Comparison of ENCODE assay signal across 10 cellular contexts in genomic region chr12:117033382-117034045, GRCh38.
DNase-seq lines count a peak whose midpoint lies in the region; ATAC-seq and TF ChIP-seq lines count a peak whose summit lies in the region.
"Had no signal": no experiment of that assay in that cellular context is flagged by ENCODE, and none has a peak within 500 bp of the region (broad histone marks: within the 10 kb centered on the region; RNA-seq: fewer than 3 reads in every experiment).

No MANE protein-coding gene starts in this region.

- H3K27ac Mint-ChIP-seq in stimulated activated memory B cell treated with anti-CD40 and anti-IgM and Interleukin-4, amounts not matched to agents 10 μg/mL and 1 μg/mL and 100 μg/mL, for 72 hours = no peak overlapping the region

- H3K4me1 Mint-ChIP-seq in stimulated activated memory B cell treated with anti-CD40 and anti-IgM and Interleukin-4, amounts not matched to agents 10 μg/mL and 1 μg/mL and 100 μg/mL, for 72 hours = peaks cover 29% of the 10 kb centered on the region

- H2AFZ ChIP-seq in PC-3 (ENCODE audit: low read length) = no peak overlapping the region

- intact Hi-C loops in PC-3 (cut with micrococcal nuclease) = no loop called here
- intact Hi-C loops in left ventricle myocardium inferior (cut with micrococcal nuclease) = no loop called here
- intact Hi-C loops in gastrocnemius medialis (cut with DNase I; ENCODE audit: low total_unique reads) = no loop called here

- CTCF ChIA-PET in PC-3 (lab: Charles Lee) = no interaction called here

- no peak overlapping the region for H3K9ac ChIP-seq in PC-3 (ENCODE audit: low read length)

- ATAC-seq in PC-3 = peak; percentile 24
- ATAC-seq in gastrocnemius medialis = peak; percentile 55 to 72
- ATAC-seq in stimulated activated memory B cell treated with anti-CD40 and anti-IgM and Interleukin-4, amounts not matched to agents 10 μg/mL and 1 μg/mL and 100 μg/mL, for 72 hours = no peak
- ATAC-seq in HG02981 (IDR thresholded peaks at IDR 0.05; ENCODE audit: unreplicated experiment) = no peak

- no peak for TF ChIP-seq POLR2A in gastrocnemius medialis (IDR thresholded peaks at IDR 0.05)

- in situ Hi-C loops in gastrocnemius medialis (cut with MboI; ENCODE audit: low sequenced_read_pairs in 4 of 4) = no loop called here

- H3K4me3 ChIP-seq in PC-3 (ENCODE audit: low read length) (no peak overlapping the region), left ventricle myocardium inferior (no peak overlapping the region), gastrocnemius medialis (peak overlapping the region in 2 of 4 donors; percentile 15 to 38)

- no peaks in the 10 kb centered on the region for H3K79me2 ChIP-seq in PC-3 (ENCODE audit: low read length)

- H3K9me3 ChIP-seq in PC-3 (ENCODE audit: low read length) (no peaks in the 10 kb centered on the region), left ventricle myocardium inferior (replicated peaks) (no peaks in the 10 kb centered on the region), gastrocnemius medialis (no peaks in the 10 kb centered on the region)
- H3K9me3 ChIP-seq: esophagus squamous epithelium had no signal

- POLR2A ChIA-PET in PC-3 (lab: Charles Lee; ENCODE audit: unreplicated experiment) = no interaction called here

- DNase-seq in NCI-H2171 treated with DMSO at 0.1 percent for 48 hours (lab: John Stamatoyannopoulos, UW) = peak; percentile 78
- DNase-seq in NCI-H2171 (lab: John Stamatoyannopoulos, UW) = no peak
- no peak for DNase-seq in PC-3
- no peak for DNase-seq in left ventricle myocardium inferior
- DNase-seq in gastrocnemius medialis = peak in 1 of 2 donors; percentile 28
- DNase-seq in SKM-1 (lab: John Stamatoyannopoulos, UW; ENCODE audit: unreplicated experiment) = no peak
- DNase-seq: esophagus squamous epithelium, KG1 had no signal

- no peak overlapping the region for H3K4me3 Mint-ChIP-seq in stimulated activated memory B cell treated with anti-CD40 and anti-IgM and Interleukin-4, amounts not matched to agents 10 μg/mL and 1 μg/mL and 100 μg/mL, for 72 hours

- H3K27ac ChIP-seq in PC-3 (ENCODE audit: low read length) (no peak overlapping the region), left ventricle myocardium inferior (replicated peaks) (peak overlapping the region; percentile 74), gastrocnemius medialis (no peak overlapping the region)
- H3K27ac ChIP-seq: esophagus squamous epithelium had no signal

- H3K4me2 ChIP-seq in PC-3 (ENCODE audit: low read length) = no peak overlapping the region

- no peaks in the 10 kb centered on the region for H4K20me1 ChIP-seq in PC-3 (ENCODE audit: low read length)

- H3K27me3 ChIP-seq in PC-3 (ENCODE audit: low read length) = no peaks in the 10 kb centered on the region
- peaks cover 9% of the 10 kb centered on the region for H3K27me3 ChIP-seq in left ventricle myocardium inferior (ENCODE audit: low read depth)
- peaks cover 0 to 24% (median 0%) of the 10 kb centered on the region in 3 donors for H3K27me3 ChIP-seq in gastrocnemius medialis

- peaks cover 17% of the 10 kb centered on the region for H3K27me3 Mint-ChIP-seq in stimulated activated memory B cell treated with anti-CD40 and anti-IgM and Interleukin-4, amounts not matched to agents 10 μg/mL and 1 μg/mL and 100 μg/mL, for 72 hours

- H3K9me2 ChIP-seq in PC-3 (replicated peaks; ENCODE audit: low read length) = no peaks in the 10 kb centered on the region

- no peaks in the 10 kb centered on the region for H3K9me3 Mint-ChIP-seq in stimulated activated memory B cell treated with anti-CD40 and anti-IgM and Interleukin-4, amounts not matched to agents 10 μg/mL and 1 μg/mL and 100 μg/mL, for 72 hours

- H3F3A ChIP-seq in PC-3 (ENCODE audit: low read length, unreplicated experiment) = no peaks in the 10 kb centered on the region

- H3K4me1 ChIP-seq in PC-3 (ENCODE audit: insufficient read depth, low read length) (no peaks in the 10 kb centered on the region), left ventricle myocardium inferior (peaks cover 69% of the 10 kb centered on the region), gastrocnemius medialis (peaks cover 12 to 17% of the 10 kb centered on the region in 2 donors)

- H3K36me3 Mint-ChIP-seq in stimulated activated memory B cell treated with anti-CD40 and anti-IgM and Interleukin-4, amounts not matched to agents 10 μg/mL and 1 μg/mL and 100 μg/mL, for 72 hours = peaks cover 37% of the 10 kb centered on the region

- no TSS peak for BruUV-seq in PC-3 (replicated peaks; lab: Mats Ljungman, UMichigan)

- TF ChIP-seq CTCF in PC-3 (conservative IDR thresholded peaks at IDR 0.05; ENCODE audit: low read depth, low read length) (no peak), left ventricle myocardium inferior (IDR thresholded peaks at IDR 0.05; ENCODE audit: borderline replicate concordance) (no peak), gastrocnemius medialis (IDR thresholded peaks at IDR 0.05 in 4 of 5, conservative IDR thresholded peaks at IDR 0.05 in 1 of 5) (no peak)

- H3K36me3 ChIP-seq in PC-3 (ENCODE audit: low read depth, low read length) = no peaks in the 10 kb centered on the region; the same call in 1 of the 2 replicates
- H3K36me3 ChIP-seq in left ventricle myocardium inferior = no peaks in the 10 kb centered on the region
- H3K36me3 ChIP-seq in gastrocnemius medialis = peaks cover 0 to 7% of the 10 kb centered on the region in 2 donors

Comparison
In these comparisons a context has a peak if more than half of its experiments do, and no peak if none do; other contexts are left out.
1. ATAC-seq: peak in PC-3 (single experiment) and gastrocnemius medialis (2 of 2); none in stimulated activated memory B cell treated with anti-CD40 and anti-IgM and Interleukin-4, amounts not matched to agents 10 μg/mL and 1 μg/mL and 100 μg/mL, for 72 hours (single experiment) and HG02981 (single experiment).